ENCODE assay signal across 8 cellular contexts in the genomic region with DNA sequence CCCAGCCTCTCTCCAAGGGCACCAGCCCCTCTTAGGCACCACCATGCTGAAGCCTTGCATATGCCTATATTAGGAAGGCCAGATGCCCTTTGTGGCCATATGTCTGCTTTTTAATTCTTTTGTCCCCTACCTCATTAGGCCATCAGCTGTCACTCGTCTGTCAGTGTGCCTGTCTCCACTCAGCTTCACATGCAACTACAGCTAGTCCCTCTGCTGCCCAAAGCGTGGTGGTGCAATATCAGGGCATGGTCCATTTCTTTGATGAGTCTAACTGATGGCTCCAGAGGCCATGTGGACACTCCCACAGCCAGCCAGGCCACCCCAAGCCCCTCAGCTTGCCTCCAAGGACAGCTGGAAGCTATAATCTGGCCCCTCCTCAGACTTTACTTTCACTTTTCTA. TPM values are rescaled to one million over a fixed set of nuclear protein-coding genes. Genes with fewer than 3 reads are reported as not detected.
DNase-seq lines count a peak whose midpoint lies in the region; FAIRE-seq and TF ChIP-seq lines count a peak whose summit lies in the region.

No MANE protein-coding gene starts in this region.

- no peak overlapping the region for H3K27ac ChIP-seq in small intestine (ENCODE audit: low read depth in 1 of 2, low read length in 1 of 2)

- 39 to 49% (median 42%) methylated on average over 2 of the region's 2 CpGs for WGBS in small intestine, 3 donors

- no peaks in the 10 kb centered on the region for H3K27me3 ChIP-seq in BE2C
- H3K27me3 ChIP-seq in small intestine (ENCODE audit: control insufficient read depth in 2 of 2, insufficient read depth in 2 of 2, low read length in 2 of 2), result no peaks in the 10 kb centered on the region

- peaks cover 22% of the 10 kb centered on the region for H3K4me1 ChIP-seq in BE2C
- peaks cover 0 to 6% of the 10 kb centered on the region in 2 donors for H3K4me1 ChIP-seq in small intestine (ENCODE audit: control insufficient read depth in 2 of 2, insufficient read depth in 1 of 2, low read depth in 1 of 2, low read length in 1 of 2)

- H3K9me3 ChIP-seq in BE2C (no peaks in the 10 kb centered on the region), small intestine (ENCODE audit: control insufficient read depth, low read depth) (no peaks in the 10 kb centered on the region)

- DNase-seq in BE2C (peak; percentile 75), GM13977 (ENCODE audit: low spot score) (no peak), RCC 7860 (ENCODE audit: low spot score) (peak; percentile 11), epithelial cell of proximal tubule (ENCODE audit: low read depth) (no peak), small intestine (peak; percentile 65), iPS-NIHi11 (ENCODE audit: low spot score) (no peak), GOT3 (lab: John Stamatoyannopoulos, UW) (no peak), NCI-H2081 treated with DMSO at 0.1 percent for 48 hours (lab: John Stamatoyannopoulos, UW) (no peak)

- TF ChIP-seq CTCF in BE2C (IDR thresholded peaks at IDR 0.05; ENCODE audit: low read depth, low read length), result peak; percentile 67
- peak; percentile 40 for TF ChIP-seq CTCF in GM13977 (IDR thresholded peaks at IDR 0.05; ENCODE audit: extremely low read depth, insufficient read depth, missing control alignments)
- peak; percentile 67 for TF ChIP-seq CTCF in epithelial cell of proximal tubule (conservative IDR thresholded peaks at IDR 0.05; ENCODE audit: low read depth, low read length)

- in situ Hi-C loops in GM13977 (cut with MboI; ENCODE audit: low pct_unique_long_range_greater_than_20kb, low sequenced_read_pairs, unreplicated experiment), result no loop called here

- H3K36me3 ChIP-seq in BE2C (no peaks in the 10 kb centered on the region), small intestine (ENCODE audit: control insufficient read depth in 2 of 2, insufficient read depth in 2 of 2, low read length in 2 of 2) (no peaks in the 10 kb centered on the region)

- H3K4me3 ChIP-seq in BE2C (ENCODE audit: low read depth, low read length), result no peak overlapping the region
- H3K4me3 ChIP-seq in epithelial cell of proximal tubule (ENCODE audit: low read depth, low read length), result no peak overlapping the region
- H3K4me3 ChIP-seq in small intestine (ENCODE audit: low read depth in 1 of 2, low read length in 2 of 2), result no peak overlapping the region

- FAIRE-seq in RCC 7860 (lab: Jason Lieb, UNC), result no peak
- FAIRE-seq in small intestine (lab: Jason Lieb, UNC), result no peak

RNA-seq across cellular contexts. Expression of gene MYO18A, which starts 36.3 kb away (rescaled TPM):
- polyA plus RNA-seq in BE2C (2012; ENCODE audit: insufficient read depth, insufficient read length, low read depth), result 30.5 TPM
- 23.5 and 34.2 TPM in 2 replicates for total RNA-seq in epithelial cell of proximal tubule
- 10 to 100 TPM; 42.9 to 66.9 (median 61.9) TPM for polyA plus RNA-seq in small intestine

Comparison
In these comparisons a context has a peak if more than half of its experiments do, and no peak if none do; other contexts are left out.
1. DNase-seq: peak in BE2C (single experiment), RCC 7860 (single experiment) and small intestine (single experiment); none in GM13977 (single experiment), epithelial cell of proximal tubule (single experiment), iPS-NIHi11 (single experiment), GOT3 (single experiment) and NCI-H2081 treated with DMSO at 0.1 percent for 48 hours (single experiment).
2. Peak in every context shown above with its lines, with median percentiles within 50 percentile points of each other: CTCF ChIP-seq.